16 cellular contexts compared by ENCODE assay signal in the genomic region with DNA sequence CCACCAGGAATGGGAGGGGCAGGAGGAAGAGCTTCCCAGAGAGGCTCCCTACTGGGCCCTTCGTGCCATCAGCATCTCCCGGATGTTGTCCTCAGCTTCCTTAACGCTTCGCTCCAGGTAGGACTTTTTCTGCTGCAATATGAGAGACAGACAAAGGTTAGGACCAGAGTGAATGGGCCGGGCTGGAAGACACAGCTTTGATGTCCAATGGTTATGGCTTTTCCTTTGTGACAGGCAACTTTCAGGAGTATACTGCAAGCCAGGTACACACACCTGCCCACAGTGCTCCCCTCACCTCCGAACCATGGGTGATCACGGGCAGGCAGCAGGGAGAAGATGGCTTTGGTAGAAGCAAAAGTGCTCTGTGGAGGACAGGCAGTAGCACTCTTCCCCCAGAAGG. TPM values are rescaled to one million over a fixed set of nuclear protein-coding genes. Genes with fewer than 3 reads are reported as not detected.
DNase-seq lines count a peak whose midpoint lies in the region; ATAC-seq and TF ChIP-seq lines count a peak whose summit lies in the region.
"Had no signal": no experiment of that assay in that cellular context is flagged by ENCODE, and none has a peak within 500 bp of the region (broad histone marks: within the 10 kb centered on the region; RNA-seq: fewer than 3 reads in every experiment).

No MANE protein-coding gene starts in this region.

- CTCF ChIA-PET in CD4-positive, alpha-beta T cell (lab: Charles Lee) = interaction anchor here (0.6 to 4.0 kb wide), 3 partner anchors 13 to 118 kb away, joined by 3 to 118 read pairs (median 3); partner anchors contain the start of gene HBEGF

- H3K4me3 Mint-ChIP-seq in CD4-positive, alpha-beta T cell = no peak overlapping the region

- no peak for DNase-seq in CD4-positive, alpha-beta T cell
- peak; percentile 38 for DNase-seq in RWPE2 (ENCODE audit: low spot score)
- no peak for DNase-seq in right cardiac atrium
- no peak for DNase-seq in sigmoid colon
- DNase-seq in NCI-H2227 treated with DMSO at 0.1 percent for 48 hours (lab: John Stamatoyannopoulos, UW) = no peak
- no peak for DNase-seq in effector memory CD4-positive, alpha-beta T cell
- no peak for DNase-seq in NCI-H1436 treated with DMSO at 0.1 percent for 48 hours (lab: John Stamatoyannopoulos, UW)
- DNase-seq: NCI-H1417; NCI-H526; stimulated activated CD4-positive, alpha-beta T cell treated with anti-CD3 and anti-CD28 coated beads, Interleukin-4, amount 100 ng/mL, for 1 hour; stimulated activated naive CD4-positive, alpha-beta T cell treated with Interleukin-2 at 50 U/mL for 16 hours had no signal

- intact Hi-C loops in CD4-positive, alpha-beta T cell (cut with DNase I, micrococcal nuclease) = no loop called here
- intact Hi-C loops in right cardiac atrium (cut with DNase I) = loop anchor here in 1 of 4 donors (2.0 kb wide), 1 partner anchor 105 kb away; no protein-coding TSS in a partner anchor
- intact Hi-C loops in sigmoid colon (cut with DNase I) = loop anchor here (10.0 kb wide), 2 partner anchors 309 to 459 kb away; partner anchors contain the start of genes SRA1 and ZMAT2

- peaks cover 16% of the 10 kb centered on the region for H3K36me3 Mint-ChIP-seq in CD4-positive, alpha-beta T cell (ENCODE audit: low read depth)

- no peak for TF ChIP-seq POLR2A in sigmoid colon (IDR thresholded peaks at IDR 0.05)

- H3K27me3 ChIP-seq in CD4-positive, alpha-beta T cell (ENCODE audit: control insufficient read depth, insufficient read depth, low read length) = no peaks in the 10 kb centered on the region
- H3K27me3 ChIP-seq in RWPE2 (ENCODE audit: insufficient read depth, poor library complexity, severe bottlenecking) (no peaks in the 10 kb centered on the region), right cardiac atrium (ENCODE audit: control insufficient read depth, insufficient read depth) (no peaks in the 10 kb centered on the region), sigmoid colon (no peaks in the 10 kb centered on the region)
- no peaks in the 10 kb centered on the region for H3K27me3 ChIP-seq in effector memory CD4-positive, alpha-beta T cell (replicated peaks; ENCODE audit: control insufficient read depth, insufficient read depth, low read length, poor library complexity, severe bottlenecking)

- H3K4me1 Mint-ChIP-seq in CD4-positive, alpha-beta T cell (ENCODE audit: low read depth) = peaks cover 42% of the 10 kb centered on the region

- H3K4me3 ChIP-seq in RWPE2 (ENCODE audit: severe bottlenecking) (no peak overlapping the region), right cardiac atrium (ENCODE audit: low read length) (no peak overlapping the region), sigmoid colon (no peak overlapping the region)
- H3K4me3 ChIP-seq in effector memory CD4-positive, alpha-beta T cell (ENCODE audit: insufficient read depth, low read depth, low read length, poor library complexity, severe bottlenecking) = no peak overlapping the region

- POLR2A ChIA-PET in CD4-positive, alpha-beta T cell (lab: Charles Lee) = interaction anchor here (2.5 kb wide), 1 partner anchor 100 kb away, joined by 17 read pairs; the partner anchor contains the start of gene HBEGF

- no peaks in the 10 kb centered on the region for H3K9me3 ChIP-seq in CD4-positive, alpha-beta T cell (ENCODE audit: control insufficient read depth, low read length)
- H3K9me3 ChIP-seq in RWPE2 (ENCODE audit: severe bottlenecking) = no peaks in the 10 kb centered on the region
- H3K9me3 ChIP-seq in right cardiac atrium (ENCODE audit: control insufficient read depth, low read length) = no peaks in the 10 kb centered on the region
- H3K9me3 ChIP-seq in sigmoid colon = no peaks in the 10 kb centered on the region
- no peaks in the 10 kb centered on the region for H3K9me3 ChIP-seq in effector memory CD4-positive, alpha-beta T cell (ENCODE audit: control insufficient read depth, low read length)

- no peak for ATAC-seq in CD4-positive, alpha-beta T cell (ENCODE audit: poor library complexity)
- no peak for ATAC-seq in RWPE2 (ENCODE audit: low read depth)
- no peak for ATAC-seq in right cardiac atrium
- ATAC-seq in GM21825 (IDR thresholded peaks at IDR 0.05; ENCODE audit: unreplicated experiment) = no peak
- ATAC-seq: HCT116, left colon had no signal

- H3K27me3 Mint-ChIP-seq in CD4-positive, alpha-beta T cell = no peaks in the 10 kb centered on the region

- peak overlapping the region; percentile 36 for H3K27ac Mint-ChIP-seq in CD4-positive, alpha-beta T cell

- TF ChIP-seq CTCF in CD4-positive, alpha-beta T cell (IDR thresholded peaks at IDR 0.05) = no peak
- TF ChIP-seq CTCF in RWPE2 (IDR thresholded peaks at IDR 0.05; ENCODE audit: poor library complexity, severe bottlenecking) (no peak), sigmoid colon (IDR thresholded peaks at IDR 0.05) (no peak)

- TF ChIP-seq EP300 in sigmoid colon (IDR thresholded peaks at IDR 0.05) = no peak

- H3K9me3 Mint-ChIP-seq in CD4-positive, alpha-beta T cell = no peaks in the 10 kb centered on the region

- H3K36me3 ChIP-seq in RWPE2 (ENCODE audit: low read depth) (peaks cover 12% of the 10 kb centered on the region), sigmoid colon (peaks cover 0 to 11% (median 4%) of the 10 kb centered on the region in 4 donors)
- H3K36me3 ChIP-seq in effector memory CD4-positive, alpha-beta T cell (ENCODE audit: control insufficient read depth, insufficient read depth, low read length) = no peaks in the 10 kb centered on the region

- H3K27ac ChIP-seq in CD4-positive, alpha-beta T cell (ENCODE audit: low read depth, low read length) = no peak overlapping the region
- H3K27ac ChIP-seq in RWPE2 (ENCODE audit: poor library complexity, severe bottlenecking) = peak overlapping the region; percentile 22
- peak overlapping the region; percentile 10 for H3K27ac ChIP-seq in right cardiac atrium (ENCODE audit: low read length)
- H3K27ac ChIP-seq in sigmoid colon = peak overlapping the region; percentile 68 to 91 (median 80)
- H3K27ac ChIP-seq in effector memory CD4-positive, alpha-beta T cell (ENCODE audit: insufficient read depth, low read length, poor library complexity, severe bottlenecking) = no peak overlapping the region
- H3K27ac ChIP-seq: C4-2B, parathyroid adenoma had no signal

- peaks cover 15% of the 10 kb centered on the region for H3K4me1 ChIP-seq in RWPE2 (ENCODE audit: insufficient read depth, poor library complexity, severe bottlenecking)
- peaks cover 18% of the 10 kb centered on the region for H3K4me1 ChIP-seq in right cardiac atrium (ENCODE audit: control insufficient read depth, insufficient read depth, low read length)
- peaks cover 0 to 75% (median 66%) of the 10 kb centered on the region in 4 donors for H3K4me1 ChIP-seq in sigmoid colon
- peaks cover 6% of the 10 kb centered on the region for H3K4me1 ChIP-seq in effector memory CD4-positive, alpha-beta T cell (ENCODE audit: control insufficient read depth, insufficient read depth, low read length, poor library complexity, severe bottlenecking)

- 71% methylated on average over 7 of the region's 7 CpGs for WGBS in right cardiac atrium
- 87 to 91% methylated on average over 7 of the region's 7 CpGs for WGBS in sigmoid colon, 2 donors

RNA-seq across cellular contexts. Expression of gene PFDN1, which starts 57.0 kb away (rescaled TPM):
- total RNA-seq in CD4-positive, alpha-beta T cell = 10 to 100 TPM; 21.3 to 22.0 TPM
- total RNA-seq in right cardiac atrium (10 to 100 TPM; 57.6 to 71.9 (median 63.6) TPM), sigmoid colon (100 to 1,000 TPM in 3 of 4 donors, 10 to 100 TPM in 1; 88.2 to 159 (median 123) TPM)
- polyA plus RNA-seq in right cardiac atrium (144 TPM), sigmoid colon (10 to 100 TPM; 61.8 to 85.9 (median 78.4) TPM)

Comparison
In these comparisons a context has a peak if more than half of its experiments do, and no peak if none do; other contexts are left out.
1. H3K27ac ChIP-seq: peak in RWPE2 (single experiment), right cardiac atrium (single experiment) and sigmoid colon (4 of 4); none in CD4-positive, alpha-beta T cell (single experiment) and effector memory CD4-positive, alpha-beta T cell (single experiment).